In genomic region chr10:125085281-125085680, GRCh38 we compare ENCODE assay signal across 12 cellular contexts.
DNase-seq lines count a peak whose midpoint lies in the region; ATAC-seq, FAIRE-seq and TF ChIP-seq lines count a peak whose summit lies in the region.
"Had no signal": no experiment of that assay in that cellular context is flagged by ENCODE, and none has a peak within 500 bp of the region (broad histone marks: within the 10 kb centered on the region; RNA-seq: fewer than 3 reads in every experiment).

No MANE protein-coding gene starts in this region.

- peak overlapping the region; percentile 98 for H3K27ac Mint-ChIP-seq in nephron progenitor cell
- H3K27ac Mint-ChIP-seq: activated CD4-positive, alpha-beta T cell treated with anti-CD3 and anti-CD28 coated beads, Interleukin-2, amount 10 ng/mL, durations not matched to agents 24 days and 14 days; effector memory CD8-positive, alpha-beta T cell had no signal

- H4K20me1 ChIP-seq in HepG2 (ENCODE audit: insufficient read depth, low read length) (no peaks in the 10 kb centered on the region), endothelial cell of umbilical vein (replicated peaks; ENCODE audit: control insufficient read depth, extremely low read depth, insufficient read depth, low read length) (no peaks in the 10 kb centered on the region)

- no peak overlapping the region for H3K4me3 Mint-ChIP-seq in nephron progenitor cell
- H3K4me3 Mint-ChIP-seq: activated CD4-positive, alpha-beta T cell treated with anti-CD3 and anti-CD28 coated beads, Interleukin-2, amount 10 ng/mL, durations not matched to agents 24 days and 14 days; effector memory CD8-positive, alpha-beta T cell had no signal

- H3K27ac ChIP-seq in liver (ENCODE audit: low read depth in 1 of 2, low read length in 2 of 2) (peak overlapping the region; percentile 16 to 61), HepG2 (ENCODE audit: extremely low read length, insufficient read depth, low read length) (no peak overlapping the region), endothelial cell of umbilical vein (ENCODE audit: insufficient read depth, low read depth, low read length) (peak overlapping the region; percentile 91)

- H3K4me3 ChIP-seq in liver (ENCODE audit: low read depth in 1 of 3, low read length in 3 of 3) (no peak overlapping the region), HepG2 (replicated peaks in 1 of 3; ENCODE audit: insufficient read depth in 1 of 3, low read depth in 2 of 3, low read length in 3 of 3) (no peak overlapping the region), endothelial cell of umbilical vein (replicated peaks in 1 of 3; ENCODE audit: insufficient read depth in 1 of 3, low read depth in 1 of 3, low read length in 3 of 3) (no peak overlapping the region)

- FAIRE-seq in HepG2 (lab: Jason Lieb, UNC) (no peak), endothelial cell of umbilical vein (lab: Jason Lieb, UNC) (peak; percentile 8)

- WGBS in liver, result 83% methylated on average over 10 of the region's 10 CpGs
- whole genome bisulfite sequencing in HepG2 (ENCODE audit: low lambda C conversion rate), result 32% methylated on average over 10 of the region's 10 CpGs

- H3K36me3 Mint-ChIP-seq in nephron progenitor cell (ENCODE audit: low read depth), result peaks cover 77% of the 10 kb centered on the region

- DNase-seq in HepG2 (ENCODE audit: low spot score) (no peak), endothelial cell of umbilical vein (ENCODE audit: low read depth, low spot score) (no peak), nephron progenitor cell (no peak), RKO (ENCODE audit: low spot score) (no peak), AG08396 (ENCODE audit: low spot score) (no peak)
- no peak for DNase-seq in activated CD4-positive, CD25-positive, alpha-beta regulatory T cell treated with anti-CD3 and anti-CD28 coated beads, Interleukin-2, amount 50 U/mL, for 72 hours
- DNase-seq: activated CD4-positive, alpha-beta T cell treated with anti-CD3 and anti-CD28 coated beads, Interleukin-2, amount 10 ng/mL, durations not matched to agents 24 days and 14 days; effector memory CD8-positive, alpha-beta T cell; GF-D8; KG1 had no signal

- no peak for ATAC-seq in HepG2
- ATAC-seq in HG02588 (IDR thresholded peaks at IDR 0.05; ENCODE audit: unreplicated experiment), result no peak
- ATAC-seq: effector memory CD8-positive, alpha-beta T cell had no signal

- no peaks in the 10 kb centered on the region for H3K79me2 ChIP-seq in HepG2 (ENCODE audit: insufficient read depth, low read length)
- H3K79me2 ChIP-seq in endothelial cell of umbilical vein (ENCODE audit: control insufficient read depth, insufficient read depth, low read length), result peaks cover 72% of the 10 kb centered on the region

- H3K9me3 Mint-ChIP-seq in nephron progenitor cell, result no peaks in the 10 kb centered on the region
- H3K9me3 Mint-ChIP-seq: activated CD4-positive, alpha-beta T cell treated with anti-CD3 and anti-CD28 coated beads, Interleukin-2, amount 10 ng/mL, durations not matched to agents 24 days and 14 days; effector memory CD8-positive, alpha-beta T cell had no signal

- TF ChIP-seq POLR2A in HepG2 (IDR thresholded peaks at IDR 0.05; ENCODE audit: insufficient read depth in 1 of 2, low read depth in 2 of 2, low read length in 2 of 2), result no peak
- TF ChIP-seq POLR2A in endothelial cell of umbilical vein (IDR thresholded peaks at IDR 0.05; ENCODE audit: low read depth, low read length), result no peak

- H3K4me2 ChIP-seq in HepG2 (ENCODE audit: low read depth, low read length) (no peak overlapping the region), endothelial cell of umbilical vein (ENCODE audit: insufficient read depth, low read length) (peak overlapping the region; percentile 15)

- H3K36me3 ChIP-seq in liver (ENCODE audit: control insufficient read depth in 4 of 4, insufficient read depth in 3 of 4, low read depth in 1 of 4, low read length in 3 of 4) (no peaks in the 10 kb centered on the region), HepG2 (replicated peaks in 1 of 2; ENCODE audit: control insufficient read depth in 1 of 2, insufficient read depth in 2 of 2, low read length in 2 of 2) (no peaks in the 10 kb centered on the region), endothelial cell of umbilical vein (ENCODE audit: control insufficient read depth in 2 of 2, extremely low read depth in 1 of 2, insufficient read depth in 2 of 2, low read length in 2 of 2) (peaks cover 2 to 19% of the 10 kb centered on the region in 2 experiments)

- H2AFZ ChIP-seq in HepG2 (ENCODE audit: low read length) (no peak overlapping the region), endothelial cell of umbilical vein (ENCODE audit: low read depth, low read length) (no peak overlapping the region)

- peaks cover 3% of the 10 kb centered on the region for H3K27me3 Mint-ChIP-seq in nephron progenitor cell (ENCODE audit: low read depth, poor library complexity)
- H3K27me3 Mint-ChIP-seq: activated CD4-positive, alpha-beta T cell treated with anti-CD3 and anti-CD28 coated beads, Interleukin-2, amount 10 ng/mL, durations not matched to agents 24 days and 14 days had no signal

- POLR2A ChIA-PET in HepG2 (lab: Yijun Ruan, JAX) (no interaction called here), endothelial cell of umbilical vein (lab: Charles Lee) (interaction anchor here (1.2 kb wide), 1 partner anchor 11 kb away, joined by 3 read pairs; no protein-coding TSS in a partner anchor)

- no TSS peak for BruUV-seq in HepG2 (replicated peaks; lab: Mats Ljungman, UMichigan)
- no TSS peak for BruUV-seq in endothelial cell of umbilical vein (replicated peaks; lab: Mats Ljungman, UMichigan)

- peaks cover 71% of the 10 kb centered on the region for H3K4me1 Mint-ChIP-seq in nephron progenitor cell
- H3K4me1 Mint-ChIP-seq: activated CD4-positive, alpha-beta T cell treated with anti-CD3 and anti-CD28 coated beads, Interleukin-2, amount 10 ng/mL, durations not matched to agents 24 days and 14 days had no signal

- CTCF ChIA-PET in HepG2 (lab: Yijun Ruan, JAX; ENCODE audit: low intra/inter-chr PET ratio, low total read pairs) (no interaction called here), endothelial cell of umbilical vein (lab: Charles Lee) (interaction anchor here (1.1 to 2.8 kb wide), 9 partner anchors 9 to 54 kb away, joined by 3 to 21 read pairs (median 5); no protein-coding TSS in a partner anchor)

- H3K9ac ChIP-seq in liver (ENCODE audit: low read depth in 1 of 2, low read length in 2 of 2) (no peak overlapping the region), HepG2 (ENCODE audit: insufficient read depth, low read depth, low read length) (no peak overlapping the region), endothelial cell of umbilical vein (replicated peaks; ENCODE audit: extremely low read depth, insufficient read depth, low read length) (peak overlapping the region; percentile 76)

- TF ChIP-seq CTCF in liver (IDR thresholded peaks at IDR 0.05; ENCODE audit: low read depth, low read length, missing input control), result no peak
- TF ChIP-seq CTCF in HepG2 (CRISPR knock-in tag; IDR thresholded peaks at IDR 0.05), result no peak
- TF ChIP-seq CTCF in endothelial cell of umbilical vein (IDR thresholded peaks at IDR 0.05; ENCODE audit: extremely low read depth in 1 of 2, insufficient read depth in 1 of 2, low read depth in 1 of 2, low read length in 2 of 2), result no peak
- TF ChIP-seq CTCF in nephron progenitor cell (IDR thresholded peaks at IDR 0.05), result no peak

- H3K4me1 ChIP-seq in liver (ENCODE audit: control insufficient read depth in 4 of 4, insufficient read depth in 4 of 4, low read length in 3 of 4), result peaks cover 8 to 18% (median 11%) of the 10 kb centered on the region in 4 donors
- peaks cover 6% of the 10 kb centered on the region for H3K4me1 ChIP-seq in HepG2 (ENCODE audit: insufficient read depth, low read length)
- H3K4me1 ChIP-seq in endothelial cell of umbilical vein (ENCODE audit: control insufficient read depth, extremely low read depth, insufficient read depth, low read length), result peaks cover 51% of the 10 kb centered on the region

- in situ Hi-C loops in HepG2 (cut with HindIII; ENCODE audit: extremely low pct_ligation_motif_present, low pct_unique_long_range_greater_than_20kb), result no loop called here

- TF ChIP-seq RAD21 in liver (IDR thresholded peaks at IDR 0.05) (no peak), HepG2 (CRISPR knock-in tag; IDR thresholded peaks at IDR 0.05) (no peak)

- H3K9me3 ChIP-seq in liver (ENCODE audit: control insufficient read depth in 4 of 4, low read length in 3 of 4), result no peaks in the 10 kb centered on the region
- no peaks in the 10 kb centered on the region for H3K9me3 ChIP-seq in HepG2 (ENCODE audit: low read length)
- no peaks in the 10 kb centered on the region for H3K9me3 ChIP-seq in endothelial cell of umbilical vein (replicated peaks; ENCODE audit: control insufficient read depth, insufficient read depth, low read length)

- intact Hi-C loops in HepG2 (cut with micrococcal nuclease; ENCODE audit: unreplicated experiment), result no loop called here
- intact Hi-C loops in endothelial cell of umbilical vein (cut with micrococcal nuclease), result no loop called here

- dilution Hi-C loops in endothelial cell of umbilical vein (cut with MboI; ENCODE audit: extremely low pct_ligation_motif_present, low sequenced_read_pairs), result no loop called here

- TF ChIP-seq EP300 in HepG2 (IDR thresholded peaks at IDR 0.05; ENCODE audit: low read depth in 2 of 2, low read length in 2 of 2) (no peak), HepG2 (CRISPR knock-in tag; IDR thresholded peaks at IDR 0.05; ENCODE audit: borderline replicate concordance) (no peak)

- H3K27me3 ChIP-seq in liver (ENCODE audit: control insufficient read depth in 4 of 4, insufficient read depth in 4 of 4, low read length in 3 of 4) (no peaks in the 10 kb centered on the region), HepG2 (ENCODE audit: control insufficient read depth in 1 of 2, insufficient read depth in 2 of 2, low read length in 2 of 2) (peaks cover 2 to 70% of the 10 kb centered on the region in 2 experiments; a peak in 4 of 5 replicates), endothelial cell of umbilical vein (ENCODE audit: control insufficient read depth in 2 of 2, insufficient read depth in 2 of 2, low read length in 2 of 2) (no peaks in the 10 kb centered on the region)

- H3K9me1 ChIP-seq in endothelial cell of umbilical vein (replicated peaks; ENCODE audit: control insufficient read depth, extremely low read depth, insufficient read depth, low read length), result no peaks in the 10 kb centered on the region

TF ChIP-seq in liver, 16 proteins besides CTCF, POLR2A, EP300 and RAD21 (continues in another document):
- TF ChIP-seq MAX (IDR thresholded peaks at IDR 0.05), result no peak

TF ChIP-seq in HepG2, 621 proteins besides CTCF, POLR2A, EP300 and RAD21 (continues in another document):
- TF ChIP-seq HDAC1 (CRISPR knock-in tag; IDR thresholded peaks at IDR 0.05) (no peak), STAG1 (CRISPR knock-in tag; IDR thresholded peaks at IDR 0.05) (no peak), NR1H2 (CRISPR knock-in tag; IDR thresholded peaks at IDR 0.05; ENCODE audit: borderline replicate concordance, low read depth) (no peak), MTA3 (CRISPR knock-in tag; IDR thresholded peaks at IDR 0.05) (no peak), ZNF557 (CRISPR knock-in tag; IDR thresholded peaks at IDR 0.05) (no peak)

TF ChIP-seq in endothelial cell of umbilical vein, 7 proteins besides CTCF, POLR2A, EP300 and RAD21:
- no peak for TF ChIP-seq MAX (IDR thresholded peaks at IDR 0.05; ENCODE audit: insufficient read depth, insufficient read length)
- no peak for TF ChIP-seq FOS (IDR thresholded peaks at IDR 0.05; ENCODE audit: borderline replicate concordance, insufficient read depth, low read length)
